ENCODE assay signal across 18 cellular contexts in the genomic region with DNA sequence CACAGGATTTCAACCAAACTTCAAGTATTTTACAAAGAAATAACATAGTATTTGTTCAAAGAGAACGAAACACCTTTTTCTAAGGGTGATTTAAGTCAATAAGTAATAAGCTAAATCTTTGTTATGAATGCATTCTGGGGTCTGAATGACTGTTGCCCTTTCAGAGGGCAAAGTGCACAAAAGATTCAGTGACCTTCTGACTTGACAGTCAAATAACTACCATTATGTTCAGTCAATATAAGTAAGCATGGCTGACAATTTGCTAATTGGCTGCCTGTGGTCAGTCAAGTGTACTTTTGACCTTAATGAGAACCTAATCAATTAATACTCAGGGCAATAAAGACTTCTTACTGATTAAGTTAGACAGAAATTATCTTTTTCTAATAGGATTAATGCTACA.
"Had no signal": no experiment of that assay in that cellular context is flagged by ENCODE, and none has a peak within 500 bp of the region (broad histone marks: within the 10 kb centered on the region; RNA-seq: fewer than 3 reads in every experiment).

No MANE protein-coding gene starts in this region.

- H3K9me3 ChIP-seq: esophagus muscularis mucosa, gastroesophageal sphincter, left lung, lower lobe of right lung, sigmoid colon had no signal

- H3K4me1 Mint-ChIP-seq: immature natural killer cell, memory B cell had no signal

- H3K27me3 ChIP-seq: esophagus muscularis mucosa, gastroesophageal sphincter, left lung, sigmoid colon had no signal

- H3K36me3 Mint-ChIP-seq: memory B cell; natural killer cell treated with Interleukin-12 subunit alpha and Interleukin-12 subunit beta and Interleukin-15 and Interleukin-18, amount 100 ng/mL, for 72 hours had no signal

- ATAC-seq: effector memory CD8-positive, alpha-beta T cell; gastroesophageal sphincter; left lung; lower lobe of right lung; natural killer cell treated with Interleukin-12 subunit alpha and Interleukin-12 subunit beta and Interleukin-15 and Interleukin-18, amount 100 ng/mL, for 72 hours had no signal

- H3K9ac ChIP-seq: parathyroid adenoma had no signal

- H3K36me3 ChIP-seq: esophagus muscularis mucosa, gastroesophageal sphincter, left lung, lower lobe of right lung, sigmoid colon had no signal

- H3K4me3 Mint-ChIP-seq: dendritic cell treated with granulocyte-macrophage colony-stimulating factor and Interleukin-4, amounts not matched to agents 40 ng/mL and 50 ng/mL, for 4 days; effector memory CD8-positive, alpha-beta T cell; immature natural killer cell; memory B cell; natural killer cell treated with Interleukin-12 subunit alpha and Interleukin-12 subunit beta and Interleukin-15 and Interleukin-18, amount 100 ng/mL, for 72 hours had no signal

- H3K27ac Mint-ChIP-seq: dendritic cell treated with granulocyte-macrophage colony-stimulating factor and Interleukin-4, amounts not matched to agents 40 ng/mL and 50 ng/mL, for 4 days; effector memory CD8-positive, alpha-beta T cell; immature natural killer cell; memory B cell; natural killer cell treated with Interleukin-12 subunit alpha and Interleukin-12 subunit beta and Interleukin-15 and Interleukin-18, amount 100 ng/mL, for 72 hours had no signal

- H3K27me3 Mint-ChIP-seq: dendritic cell treated with granulocyte-macrophage colony-stimulating factor and Interleukin-4, amounts not matched to agents 40 ng/mL and 50 ng/mL, for 4 days; effector memory CD8-positive, alpha-beta T cell; memory B cell; natural killer cell treated with Interleukin-12 subunit alpha and Interleukin-12 subunit beta and Interleukin-15 and Interleukin-18, amount 100 ng/mL, for 72 hours had no signal

- H2AFZ ChIP-seq: parathyroid adenoma had no signal

- H3K27ac ChIP-seq: epithelial cell of prostate, esophagus muscularis mucosa, gastroesophageal sphincter, left lung, lower lobe of right lung, parathyroid adenoma, sigmoid colon, skin epidermis had no signal

- H3K9me3 Mint-ChIP-seq: effector memory CD8-positive, alpha-beta T cell; memory B cell; natural killer cell treated with Interleukin-12 subunit alpha and Interleukin-12 subunit beta and Interleukin-15 and Interleukin-18, amount 100 ng/mL, for 72 hours had no signal

- FAIRE-seq: keratinocyte had no signal

- H3K4me1 ChIP-seq: esophagus muscularis mucosa, gastroesophageal sphincter, left lung, lower lobe of right lung, parathyroid adenoma had no signal

- H3K4me3 ChIP-seq: esophagus muscularis mucosa, gastroesophageal sphincter, left lung, lower lobe of right lung, sigmoid colon, skin epidermis had no signal

- DNase-seq: effector memory CD8-positive, alpha-beta T cell; immature natural killer cell; left lung; lower lobe of right lung; midbrain; sigmoid colon; stimulated activated CD4-positive, alpha-beta T cell treated with anti-CD3 and anti-CD28 coated beads, Interleukin-2, amount 100 ng/mL, for 48 hours; stimulated activated naive CD4-positive, alpha-beta T cell treated with Interleukin-2 at 50 U/mL for 16 hours; trophoblast cell had no signal

- H3K79me2 ChIP-seq: parathyroid adenoma had no signal
